In the genomic region with DNA sequence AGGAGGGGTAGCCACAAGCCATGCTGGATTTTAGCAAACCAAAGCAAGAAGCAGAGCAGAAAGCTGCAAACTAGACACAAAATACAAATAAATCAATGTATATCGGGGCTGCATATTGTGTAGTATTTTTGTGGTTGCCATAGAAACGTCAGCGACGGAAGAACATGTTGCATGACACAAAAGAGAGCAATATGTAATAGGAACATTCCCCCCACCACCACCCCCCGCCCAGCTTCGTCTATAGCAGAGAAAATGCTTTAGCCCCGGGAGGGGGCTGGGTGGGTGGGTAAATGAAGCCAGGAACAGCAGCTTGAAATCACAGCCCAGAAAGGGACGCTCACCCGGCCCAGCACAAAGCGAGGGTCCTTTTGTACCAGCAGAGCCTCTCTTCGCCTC, we compare ENCODE assay signal across 8 cellular contexts. TPM values are rescaled to one million over a fixed set of nuclear protein-coding genes. Genes with fewer than 3 reads are reported as not detected.
DNase-seq lines count a peak whose midpoint lies in the region; ATAC-seq, FAIRE-seq and TF ChIP-seq lines count a peak whose summit lies in the region.

No MANE protein-coding gene starts in this region.

- no peaks in the 10 kb centered on the region for H3K36me3 ChIP-seq in pancreas

- peak overlapping the region; percentile 88 for H3K4me3 ChIP-seq in AG04449 (ENCODE audit: low read depth, low read length)
- H3K4me3 ChIP-seq in fibroblast of the aortic adventitia (ENCODE audit: low read depth, low read length) = peak overlapping the region; percentile 93
- peak overlapping the region; percentile 18 to 57 (median 32) for H3K4me3 ChIP-seq in pancreas

- TF ChIP-seq CTCF in AG04449 (IDR thresholded peaks at IDR 0.05; ENCODE audit: insufficient read depth, low read length, missing control alignments) (no peak), fibroblast of the aortic adventitia (IDR thresholded peaks at IDR 0.05; ENCODE audit: insufficient read depth, low read length) (no peak), pancreas (IDR thresholded peaks at IDR 0.05) (no peak)

- no peaks in the 10 kb centered on the region for H3K9me3 ChIP-seq in pancreas

- H3K27me3 ChIP-seq in pancreas = no peaks in the 10 kb centered on the region

- POLR2A ChIA-PET in AG04449 (lab: Yijun Ruan, JAX) = interaction anchor here (0.6 to 1.6 kb wide), 4 partner anchors 12 to 299 kb away, joined by 3 to 13 read pairs (median 4); no protein-coding TSS in a partner anchor

- WGBS in pancreas, 2 donors = 0 to 3% methylated on average over 7 to 11 of the region's 11 CpGs

- H3K4me1 ChIP-seq in pancreas = peaks cover 0 to 7% (median 4%) of the 10 kb centered on the region in 3 donors

- ATAC-seq in GM19463 (IDR thresholded peaks at IDR 0.05; ENCODE audit: unreplicated experiment) = peak; percentile 5
- ATAC-seq in pancreas = peak; percentile 21 to 49 (median 40)

- intact Hi-C loops in pancreas (cut with DNase I) = no loop called here

- DNase-seq in AG04449 (ENCODE audit: low read depth, low spot score) (no peak), NCI-H146 treated with DMSO at 0.1 percent for 48 hours (lab: John Stamatoyannopoulos, UW; ENCODE audit: unreplicated experiment) (peak; percentile 86), fibroblast of the aortic adventitia (ENCODE audit: low read depth) (peak; percentile 39), pancreas (peak in 2 of 6 donors; percentile 7 to 57), iPS-NIHi7 (ENCODE audit: extremely low spot score) (no peak), COLO668 (lab: John Stamatoyannopoulos, UW; ENCODE audit: unreplicated experiment) (no peak)
- DNase-seq in activated T-cell treated with anti-CD3 and anti-CD28 coated beads, Interleukin-2, amount 50 U/mL, for 48 hours = peak; percentile 46 to 48

- H3K27ac ChIP-seq in pancreas = peak overlapping the region in 2 of 4 donors; percentile 26 to 39

- CTCF ChIA-PET in AG04449 (lab: Yijun Ruan, JAX) = interaction anchor here (0.9 to 1.6 kb wide), 3 partner anchors 15 to 279 kb away, joined by 3 to 7 read pairs (median 3); no protein-coding TSS in a partner anchor

- FAIRE-seq in pancreas (lab: Jason Lieb, UNC) = no peak

RNA-seq across cellular contexts. Expression of a gene that starts 0.5 kb away (rescaled TPM):
- total RNA-seq in fibroblast of the aortic adventitia (ENCODE audit: low replicate concordance) (5.5 and 11.6 TPM in 2 replicates), pancreas (1 to 10 TPM; 1.8 to 6.4 (median 2.7) TPM)
- 1 to 10 TPM; 1.6 to 2.3 TPM for polyA plus RNA-seq in pancreas

Comparison
In these comparisons a context has a peak if more than half of its experiments do, and no peak if none do; other contexts are left out.
1. DNase-seq: peak in NCI-H146 treated with DMSO at 0.1 percent for 48 hours (single experiment), activated T-cell treated with anti-CD3 and anti-CD28 coated beads, Interleukin-2, amount 50 U/mL, for 48 hours (2 of 2) and fibroblast of the aortic adventitia (single experiment); none in AG04449 (single experiment), iPS-NIHi7 (single experiment) and COLO668 (single experiment).
2. H3K4me3 ChIP-seq: peak in every context shown above with its lines; median percentile 93 in fibroblast of the aortic adventitia; 88 in AG04449; 32 in pancreas.